1 cellular context compared by ENCODE assay signal in the genomic region with DNA sequence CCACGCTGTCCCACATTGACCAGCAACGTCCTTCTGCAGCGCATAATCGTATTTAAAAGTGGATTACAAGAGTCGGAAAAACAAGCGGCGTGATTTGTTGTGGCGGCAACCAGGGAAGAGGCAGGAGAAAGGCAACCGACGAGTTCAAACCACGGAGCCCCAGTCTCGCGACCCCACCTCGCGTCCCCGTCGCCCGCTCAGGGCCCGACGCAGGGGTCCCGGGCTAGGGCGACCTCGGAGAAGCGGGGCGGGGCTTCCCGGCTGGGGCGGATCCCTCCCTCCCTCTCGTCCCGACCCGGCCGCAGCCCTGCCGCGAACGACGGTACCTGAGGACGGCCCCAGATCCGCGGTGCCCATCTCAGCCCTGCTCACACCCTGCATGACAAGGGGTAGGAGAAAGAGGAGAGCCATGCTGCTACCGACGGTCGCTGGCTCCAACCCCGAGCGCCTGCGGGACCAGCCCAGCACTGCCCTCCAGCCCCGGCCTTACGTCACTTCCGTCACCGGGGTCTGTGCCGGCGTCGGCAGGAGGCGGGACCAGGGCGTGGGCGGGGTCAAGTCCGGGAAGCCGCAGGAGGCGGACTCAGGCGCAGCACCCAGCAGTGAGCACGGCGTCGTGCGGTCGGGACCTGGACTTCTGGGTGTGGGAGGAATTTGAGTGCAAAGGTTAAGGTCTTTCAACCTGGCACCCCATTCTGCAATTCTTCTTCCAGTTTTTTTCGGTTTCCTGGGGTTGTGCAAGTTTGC.
TF ChIP-seq lines count a peak whose summit lies in the region.

A gene (minus strand): TSS at position 469 of the 747 bp plus-strand sequence. CDS start 58 bp downstream, at position 411.

TF ChIP-seq in HEK293, 187 proteins besides CTCF, POLR2A, EP300 and RAD21 (continued from another document and continues in another):
- TF ChIP-seq, protein P1, sequence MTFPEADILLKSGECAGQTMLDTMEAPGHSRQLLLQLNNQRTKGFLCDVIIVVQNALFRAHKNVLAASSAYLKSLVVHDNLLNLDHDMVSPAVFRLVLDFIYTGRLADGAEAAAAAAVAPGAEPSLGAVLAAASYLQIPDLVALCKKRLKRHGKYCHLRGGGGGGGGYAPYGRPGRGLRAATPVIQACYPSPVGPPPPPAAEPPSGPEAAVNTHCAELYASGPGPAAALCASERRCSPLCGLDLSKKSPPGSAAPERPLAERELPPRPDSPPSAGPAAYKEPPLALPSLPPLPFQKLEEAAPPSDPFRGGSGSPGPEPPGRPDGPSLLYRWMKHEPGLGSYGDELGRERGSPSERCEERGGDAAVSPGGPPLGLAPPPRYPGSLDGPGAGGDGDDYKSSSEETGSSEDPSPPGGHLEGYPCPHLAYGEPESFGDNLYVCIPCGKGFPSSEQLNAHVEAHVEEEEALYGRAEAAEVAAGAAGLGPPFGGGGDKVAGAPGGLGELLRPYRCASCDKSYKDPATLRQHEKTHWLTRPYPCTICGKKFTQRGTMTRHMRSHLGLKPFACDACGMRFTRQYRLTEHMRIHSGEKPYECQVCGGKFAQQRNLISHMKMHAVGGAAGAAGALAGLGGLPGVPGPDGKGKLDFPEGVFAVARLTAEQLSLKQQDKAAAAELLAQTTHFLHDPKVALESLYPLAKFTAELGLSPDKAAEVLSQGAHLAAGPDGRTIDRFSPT (tag by site-specific recombination; IDR thresholded peaks at IDR 0.05): no peak
- peak; percentile 87 for TF ChIP-seq ZFHX2 (tag by site-specific recombination; conservative IDR thresholded peaks at IDR 0.05)
- 0 out of 2 replicates have a peak, but pooled peaks have one; percentile 51 for TF ChIP-seq ZNF561 (tag by site-specific recombination; IDR thresholded peaks at IDR 0.05; ENCODE audit: borderline replicate concordance)
- 0 out of 2 replicates have a peak, but pooled peaks have one; percentile 23 for TF ChIP-seq ZNF10 (tag by site-specific recombination; IDR thresholded peaks at IDR 0.05)
- TF ChIP-seq, protein P2, sequence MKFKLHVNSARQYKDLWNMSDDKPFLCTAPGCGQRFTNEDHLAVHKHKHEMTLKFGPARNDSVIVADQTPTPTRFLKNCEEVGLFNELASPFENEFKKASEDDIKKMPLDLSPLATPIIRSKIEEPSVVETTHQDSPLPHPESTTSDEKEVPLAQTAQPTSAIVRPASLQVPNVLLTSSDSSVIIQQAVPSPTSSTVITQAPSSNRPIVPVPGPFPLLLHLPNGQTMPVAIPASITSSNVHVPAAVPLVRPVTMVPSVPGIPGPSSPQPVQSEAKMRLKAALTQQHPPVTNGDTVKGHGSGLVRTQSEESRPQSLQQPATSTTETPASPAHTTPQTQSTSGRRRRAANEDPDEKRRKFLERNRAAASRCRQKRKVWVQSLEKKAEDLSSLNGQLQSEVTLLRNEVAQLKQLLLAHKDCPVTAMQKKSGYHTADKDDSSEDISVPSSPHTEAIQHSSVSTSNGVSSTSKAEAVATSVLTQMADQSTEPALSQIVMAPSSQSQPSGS (tag by site-specific recombination; IDR thresholded peaks at IDR 0.05; ENCODE audit: low read depth): peak; percentile 86
- 0 out of 2 replicates have a peak, but pooled peaks have one; percentile 31 for TF ChIP-seq ZNF76 (tag by site-specific recombination; IDR thresholded peaks at IDR 0.05; ENCODE audit: borderline replicate concordance, low read depth)
- TF ChIP-seq, protein P3, sequence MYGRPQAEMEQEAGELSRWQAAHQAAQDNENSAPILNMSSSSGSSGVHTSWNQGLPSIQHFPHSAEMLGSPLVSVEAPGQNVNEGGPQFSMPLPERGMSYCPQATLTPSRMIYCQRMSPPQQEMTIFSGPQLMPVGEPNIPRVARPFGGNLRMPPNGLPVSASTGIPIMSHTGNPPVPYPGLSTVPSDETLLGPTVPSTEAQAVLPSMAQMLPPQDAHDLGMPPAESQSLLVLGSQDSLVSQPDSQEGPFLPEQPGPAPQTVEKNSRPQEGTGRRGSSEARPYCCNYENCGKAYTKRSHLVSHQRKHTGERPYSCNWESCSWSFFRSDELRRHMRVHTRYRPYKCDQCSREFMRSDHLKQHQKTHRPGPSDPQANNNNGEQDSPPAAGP (tag by site-specific recombination; IDR thresholded peaks at IDR 0.05): no peak
- no peak for TF ChIP-seq ZNF146 (tag by site-specific recombination; IDR thresholded peaks at IDR 0.05)
- peak; percentile 71 for TF ChIP-seq KLF1 (tag by site-specific recombination; IDR thresholded peaks at IDR 0.05)
- TF ChIP-seq ZNF654 (tag by site-specific recombination; IDR thresholded peaks at IDR 0.05; ENCODE audit: low read depth): no peak
- peak; percentile 33; the same call in 1 of the 2 replicates for TF ChIP-seq ZBTB17 (tag by site-specific recombination; IDR thresholded peaks at IDR 0.05)
- TF ChIP-seq SP7 (tag by site-specific recombination; IDR thresholded peaks at IDR 0.05): peak; percentile 49; the same call in 1 of the 2 replicates
- TF ChIP-seq ZNF610 (tag by site-specific recombination; IDR thresholded peaks at IDR 0.05; ENCODE audit: borderline replicate concordance): no peak
- TF ChIP-seq ZNF791 (tag by site-specific recombination; IDR thresholded peaks at IDR 0.05): no peak
- TF ChIP-seq IKZF3 (tag by site-specific recombination; IDR thresholded peaks at IDR 0.05): peak; percentile 45; the same call in 1 of the 2 replicates
- TF ChIP-seq, protein P4, sequence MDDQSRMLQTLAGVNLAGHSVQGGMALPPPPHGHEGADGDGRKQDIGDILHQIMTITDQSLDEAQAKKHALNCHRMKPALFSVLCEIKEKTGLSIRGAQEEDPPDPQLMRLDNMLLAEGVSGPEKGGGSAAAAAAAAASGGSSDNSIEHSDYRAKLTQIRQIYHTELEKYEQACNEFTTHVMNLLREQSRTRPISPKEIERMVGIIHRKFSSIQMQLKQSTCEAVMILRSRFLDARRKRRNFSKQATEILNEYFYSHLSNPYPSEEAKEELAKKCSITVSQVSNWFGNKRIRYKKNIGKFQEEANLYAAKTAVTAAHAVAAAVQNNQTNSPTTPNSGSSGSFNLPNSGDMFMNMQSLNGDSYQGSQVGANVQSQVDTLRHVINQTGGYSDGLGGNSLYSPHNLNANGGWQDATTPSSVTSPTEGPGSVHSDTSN (CRISPR knock-in tag; IDR thresholded peaks at IDR 0.05): peak; percentile 66; the same call in 1 of the 2 replicates
- TF ChIP-seq ZNF416 (tag by site-specific recombination; IDR thresholded peaks at IDR 0.05): no peak
- peak; percentile 81; the same call in 1 of the 2 replicates for TF ChIP-seq KLF8 (tag by site-specific recombination; IDR thresholded peaks at IDR 0.05)
- no peak for TF ChIP-seq ZNF521 (tag by site-specific recombination; IDR thresholded peaks at IDR 0.05)
- TF ChIP-seq ZFP3 (tag by site-specific recombination; IDR thresholded peaks at IDR 0.05; ENCODE audit: low read depth): 0 out of 2 replicates have a peak, but pooled peaks have one; percentile 9
- no peak for TF ChIP-seq ZNF48 (tag by site-specific recombination; IDR thresholded peaks at IDR 0.05)
- TF ChIP-seq ZNF510 (tag by site-specific recombination; IDR thresholded peaks at IDR 0.05; ENCODE audit: insufficient replicate concordance): no peak
- TF ChIP-seq EGR2 (tag by site-specific recombination; IDR thresholded peaks at IDR 0.05; ENCODE audit: low read depth): peak; percentile 81
- no peak for TF ChIP-seq ZNF248 (tag by site-specific recombination; IDR thresholded peaks at IDR 0.05)
- peak; percentile 81 for TF ChIP-seq ZIC2 (tag by site-specific recombination; IDR thresholded peaks at IDR 0.05)
- peak; percentile 58; the same call in 1 of the 2 replicates for TF ChIP-seq ZBTB48 (tag by site-specific recombination; IDR thresholded peaks at IDR 0.05)
- no peak for TF ChIP-seq ZNF23 (tag by site-specific recombination; IDR thresholded peaks at IDR 0.05; ENCODE audit: borderline replicate concordance)
- no peak for TF ChIP-seq ZNF768 (tag by site-specific recombination; IDR thresholded peaks at IDR 0.05)
- TF ChIP-seq, protein P5, sequence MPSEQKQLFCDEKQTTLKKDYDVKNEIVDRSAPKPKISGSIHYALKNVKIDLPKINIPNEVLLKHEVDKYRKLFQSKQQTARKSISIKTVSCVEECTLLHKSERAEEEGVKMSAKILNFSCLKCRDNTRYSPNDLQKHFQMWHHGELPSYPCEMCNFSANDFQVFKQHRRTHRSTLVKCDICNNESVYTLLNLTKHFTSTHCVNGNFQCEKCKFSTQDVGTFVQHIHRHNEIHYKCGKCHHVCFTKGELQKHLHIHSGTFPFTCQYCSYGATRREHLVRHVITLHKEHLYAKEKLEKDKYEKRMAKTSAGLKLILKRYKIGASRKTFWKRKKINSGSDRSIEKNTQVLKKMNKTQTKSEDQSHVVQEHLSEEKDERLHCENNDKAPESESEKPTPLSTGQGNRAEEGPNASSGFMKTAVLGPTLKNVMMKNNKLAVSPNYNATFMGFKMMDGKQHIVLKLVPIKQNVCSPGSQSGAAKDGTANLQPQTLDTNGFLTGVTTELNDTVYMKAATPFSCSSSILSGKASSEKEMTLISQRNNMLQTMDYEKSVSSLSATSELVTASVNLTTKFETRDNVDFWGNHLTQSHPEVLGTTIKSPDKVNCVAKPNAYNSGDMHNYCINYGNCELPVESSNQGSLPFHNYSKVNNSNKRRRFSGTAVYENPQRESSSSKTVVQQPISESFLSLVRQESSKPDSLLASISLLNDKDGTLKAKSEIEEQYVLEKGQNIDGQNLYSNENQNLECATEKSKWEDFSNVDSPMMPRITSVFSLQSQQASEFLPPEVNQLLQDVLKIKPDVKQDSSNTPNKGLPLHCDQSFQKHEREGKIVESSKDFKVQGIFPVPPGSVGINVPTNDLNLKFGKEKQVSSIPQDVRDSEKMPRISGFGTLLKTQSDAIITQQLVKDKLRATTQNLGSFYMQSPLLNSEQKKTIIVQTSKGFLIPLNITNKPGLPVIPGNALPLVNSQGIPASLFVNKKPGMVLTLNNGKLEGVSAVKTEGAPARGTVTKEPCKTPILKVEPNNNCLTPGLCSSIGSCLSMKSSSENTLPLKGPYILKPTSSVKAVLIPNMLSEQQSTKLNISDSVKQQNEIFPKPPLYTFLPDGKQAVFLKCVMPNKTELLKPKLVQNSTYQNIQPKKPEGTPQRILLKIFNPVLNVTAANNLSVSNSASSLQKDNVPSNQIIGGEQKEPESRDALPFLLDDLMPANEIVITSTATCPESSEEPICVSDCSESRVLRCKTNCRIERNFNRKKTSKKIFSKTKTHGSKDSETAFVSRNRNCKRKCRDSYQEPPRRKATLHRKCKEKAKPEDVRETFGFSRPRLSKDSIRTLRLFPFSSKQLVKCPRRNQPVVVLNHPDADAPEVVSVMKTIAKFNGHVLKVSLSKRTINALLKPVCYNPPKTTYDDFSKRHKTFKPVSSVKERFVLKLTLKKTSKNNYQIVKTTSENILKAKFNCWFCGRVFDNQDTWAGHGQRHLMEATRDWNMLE (tag by site-specific recombination; conservative IDR thresholded peaks at IDR 0.05; ENCODE audit: low read depth): 0 out of 2 replicates have a peak, but pooled peaks have one; percentile 44
- TF ChIP-seq SP2 (tag by site-specific recombination; IDR thresholded peaks at IDR 0.05): peak; percentile 96
- no peak for TF ChIP-seq TRIM28 (IDR thresholded peaks at IDR 0.05; ENCODE audit: borderline replicate concordance, low read length)
- TF ChIP-seq OSR2 (tag by site-specific recombination; IDR thresholded peaks at IDR 0.05): no peak
- peak; percentile 50; the same call in 1 of the 2 replicates for TF ChIP-seq ZNF777 (tag by site-specific recombination; IDR thresholded peaks at IDR 0.05; ENCODE audit: borderline replicate concordance)
- TF ChIP-seq ZNF169 (tag by site-specific recombination; IDR thresholded peaks at IDR 0.05): no peak
- peak; percentile 68 for TF ChIP-seq ZBTB21 (tag by site-specific recombination; IDR thresholded peaks at IDR 0.05)
- TF ChIP-seq, protein P6, sequence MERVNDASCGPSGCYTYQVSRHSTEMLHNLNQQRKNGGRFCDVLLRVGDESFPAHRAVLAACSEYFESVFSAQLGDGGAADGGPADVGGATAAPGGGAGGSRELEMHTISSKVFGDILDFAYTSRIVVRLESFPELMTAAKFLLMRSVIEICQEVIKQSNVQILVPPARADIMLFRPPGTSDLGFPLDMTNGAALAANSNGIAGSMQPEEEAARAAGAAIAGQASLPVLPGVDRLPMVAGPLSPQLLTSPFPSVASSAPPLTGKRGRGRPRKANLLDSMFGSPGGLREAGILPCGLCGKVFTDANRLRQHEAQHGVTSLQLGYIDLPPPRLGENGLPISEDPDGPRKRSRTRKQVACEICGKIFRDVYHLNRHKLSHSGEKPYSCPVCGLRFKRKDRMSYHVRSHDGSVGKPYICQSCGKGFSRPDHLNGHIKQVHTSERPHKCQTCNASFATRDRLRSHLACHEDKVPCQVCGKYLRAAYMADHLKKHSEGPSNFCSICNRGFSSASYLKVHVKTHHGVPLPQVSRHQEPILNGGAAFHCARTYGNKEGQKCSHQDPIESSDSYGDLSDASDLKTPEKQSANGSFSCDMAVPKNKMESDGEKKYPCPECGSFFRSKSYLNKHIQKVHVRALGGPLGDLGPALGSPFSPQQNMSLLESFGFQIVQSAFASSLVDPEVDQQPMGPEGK (tag by site-specific recombination; IDR thresholded peaks at IDR 0.05): peak; percentile 70
- TF ChIP-seq ZNF501 (tag by site-specific recombination; IDR thresholded peaks at IDR 0.05): peak; percentile 90
- TF ChIP-seq, protein P7, sequence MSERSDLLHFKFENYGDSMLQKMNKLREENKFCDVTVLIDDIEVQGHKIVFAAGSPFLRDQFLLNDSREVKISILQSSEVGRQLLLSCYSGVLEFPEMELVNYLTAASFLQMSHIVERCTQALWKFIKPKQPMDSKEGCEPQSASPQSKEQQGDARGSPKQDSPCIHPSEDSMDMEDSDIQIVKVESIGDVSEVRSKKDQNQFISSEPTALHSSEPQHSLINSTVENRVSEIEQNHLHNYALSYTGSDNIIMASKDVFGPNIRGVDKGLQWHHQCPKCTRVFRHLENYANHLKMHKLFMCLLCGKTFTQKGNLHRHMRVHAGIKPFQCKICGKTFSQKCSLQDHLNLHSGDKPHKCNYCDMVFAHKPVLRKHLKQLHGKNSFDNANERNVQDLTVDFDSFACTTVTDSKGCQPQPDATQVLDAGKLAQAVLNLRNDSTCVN (tag by site-specific recombination; optimal IDR thresholded peaks at IDR 0.05): peak; percentile 67
- no peak for TF ChIP-seq GLI2 (tag by site-specific recombination; IDR thresholded peaks at IDR 0.05; ENCODE audit: borderline replicate concordance, low read depth)
- peak; percentile 74 for TF ChIP-seq GLIS1 (tag by site-specific recombination; IDR thresholded peaks at IDR 0.05)
- no peak for TF ChIP-seq ZNF391 (tag by site-specific recombination; IDR thresholded peaks at IDR 0.05; ENCODE audit: borderline replicate concordance, low read depth)
- no peak for TF ChIP-seq ZNF544 (tag by site-specific recombination; IDR thresholded peaks at IDR 0.05)
- peak; percentile 88 for TF ChIP-seq ZNF629 (tag by site-specific recombination; IDR thresholded peaks at IDR 0.05)
- TF ChIP-seq, protein P8, sequence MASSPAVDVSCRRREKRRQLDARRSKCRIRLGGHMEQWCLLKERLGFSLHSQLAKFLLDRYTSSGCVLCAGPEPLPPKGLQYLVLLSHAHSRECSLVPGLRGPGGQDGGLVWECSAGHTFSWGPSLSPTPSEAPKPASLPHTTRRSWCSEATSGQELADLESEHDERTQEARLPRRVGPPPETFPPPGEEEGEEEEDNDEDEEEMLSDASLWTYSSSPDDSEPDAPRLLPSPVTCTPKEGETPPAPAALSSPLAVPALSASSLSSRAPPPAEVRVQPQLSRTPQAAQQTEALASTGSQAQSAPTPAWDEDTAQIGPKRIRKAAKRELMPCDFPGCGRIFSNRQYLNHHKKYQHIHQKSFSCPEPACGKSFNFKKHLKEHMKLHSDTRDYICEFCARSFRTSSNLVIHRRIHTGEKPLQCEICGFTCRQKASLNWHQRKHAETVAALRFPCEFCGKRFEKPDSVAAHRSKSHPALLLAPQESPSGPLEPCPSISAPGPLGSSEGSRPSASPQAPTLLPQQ (tag by site-specific recombination; IDR thresholded peaks at IDR 0.05): peak; percentile 51; the same call in 1 of the 2 replicates
- no peak for TF ChIP-seq ZNF202 (tag by site-specific recombination; IDR thresholded peaks at IDR 0.05; ENCODE audit: borderline replicate concordance)
- no peak for TF ChIP-seq ZNF701 (tag by site-specific recombination; IDR thresholded peaks at IDR 0.05)
- no peak for TF ChIP-seq ZNF670 (tag by site-specific recombination; IDR thresholded peaks at IDR 0.05; ENCODE audit: low read depth)
